Comparison of ENCODE assay signal across 9 cellular contexts in genomic region chr22:30212996-30213441, GRCh38. TPM values are rescaled to one million over a fixed set of nuclear protein-coding genes. Genes with fewer than 3 reads are reported as not detected.
A peak's percentile ranks its signal among the peaks of the same experiment; 100 is the strongest.
DNase-seq lines count a peak whose midpoint lies in the region; ATAC-seq, FAIRE-seq and TF ChIP-seq lines count a peak whose summit lies in the region.
"Had no signal": no experiment of that assay in that cellular context is flagged by ENCODE, and none has a peak within 500 bp of the region (broad histone marks: within the 10 kb centered on the region; RNA-seq: fewer than 3 reads in every experiment).

No MANE protein-coding gene starts in this region.

- DNase-seq in SK-N-SH (peak; percentile 47), RCC 7860 (ENCODE audit: low spot score) (peak; percentile 86), fibroblast of mammary gland (ENCODE audit: low read depth) (peak; percentile 96), smooth muscle cell (lab: John Stamatoyannopoulos, UW; ENCODE audit: unreplicated experiment) (no peak), medulla oblongata (ENCODE audit: extremely low spot score) (no peak), NCI-H2171 treated with DMSO at 0.1 percent for 48 hours (lab: John Stamatoyannopoulos, UW) (no peak)
- DNase-seq in central memory CD4-positive, alpha-beta T cell: no peak

- CTCF ChIA-PET in SK-N-SH (lab: Yijun Ruan, JAX): interaction anchor here (0.9 kb wide), 1 partner anchor 67 kb away, joined by 3 read pairs; no protein-coding TSS in a partner anchor

- ATAC-seq in SK-N-SH treated with all-trans-retinoic acid at 6 μM for 48 hours: no peak

- no peaks in the 10 kb centered on the region for H3K36me3 ChIP-seq in SK-N-SH (replicated peaks in 1 of 2; ENCODE audit: control insufficient read depth in 1 of 2, insufficient read depth in 2 of 2, low read length in 1 of 2)
- H3K36me3 ChIP-seq in smooth muscle cell (ENCODE audit: low read depth): no peaks in the 10 kb centered on the region
- H3K36me3 ChIP-seq: heart right ventricle had no signal

- H3F3A ChIP-seq in SK-N-SH (replicated peaks; ENCODE audit: insufficient read depth) (peaks cover 17% of the 10 kb centered on the region), smooth muscle cell (ENCODE audit: low read depth) (peaks cover 35% of the 10 kb centered on the region)

- TF ChIP-seq RAD21 in SK-N-SH (IDR thresholded peaks at IDR 0.05; ENCODE audit: low read length): no peak

- no peaks in the 10 kb centered on the region for H3K9me2 ChIP-seq in SK-N-SH

- POLR2A ChIA-PET in SK-N-SH (lab: Yijun Ruan, JAX): no interaction called here

- H3K4me1 ChIP-seq in SK-N-SH (ENCODE audit: control insufficient read depth in 1 of 2, insufficient read depth in 2 of 2, low read depth in 1 of 2, low read length in 1 of 2): peaks cover 25 to 34% of the 10 kb centered on the region in 2 experiments
- no peaks in the 10 kb centered on the region for H3K4me1 ChIP-seq in smooth muscle cell (ENCODE audit: low read depth)

- no peak overlapping the region for H3K4me3 ChIP-seq in SK-N-SH (ENCODE audit: low read depth in 2 of 2, low read length in 1 of 2)
- no peak overlapping the region for H3K4me3 ChIP-seq in fibroblast of mammary gland (ENCODE audit: control insufficient read depth, low read depth, low read length)
- H3K4me3 ChIP-seq in smooth muscle cell: no peak overlapping the region
- H3K4me3 ChIP-seq: heart right ventricle had no signal

- H3K4me2 ChIP-seq in SK-N-SH (no peak overlapping the region), smooth muscle cell (no peak overlapping the region)

- H3K9ac ChIP-seq in SK-N-SH (no peak overlapping the region), smooth muscle cell (ENCODE audit: low read depth) (no peak overlapping the region)

- H3K27me3 ChIP-seq in SK-N-SH (ENCODE audit: insufficient read depth): no peaks in the 10 kb centered on the region
- no peaks in the 10 kb centered on the region for H3K27me3 ChIP-seq in smooth muscle cell (ENCODE audit: low read depth)

- H4K20me1 ChIP-seq in SK-N-SH (ENCODE audit: insufficient read depth): no peaks in the 10 kb centered on the region
- H4K20me1 ChIP-seq in smooth muscle cell (ENCODE audit: low read depth): no peaks in the 10 kb centered on the region

- no peak for FAIRE-seq in RCC 7860 (lab: Jason Lieb, UNC)

- H3K9me3 ChIP-seq in SK-N-SH (no peaks in the 10 kb centered on the region), smooth muscle cell (replicated peaks; ENCODE audit: low read depth) (no peaks in the 10 kb centered on the region)
- H3K9me3 ChIP-seq: heart right ventricle had no signal

- H3K27ac ChIP-seq in SK-N-SH (ENCODE audit: low read depth in 2 of 2, low read length in 1 of 2) (peak overlapping the region in 1 of 2 experiments; percentile 27; a peak in 2 of 4 replicates), smooth muscle cell (ENCODE audit: low read depth) (peak overlapping the region; percentile 99)

- 66% methylated on average over 8 of the region's 8 CpGs for WGBS in SK-N-SH (ENCODE audit: low lambda C conversion rate)
- 32% methylated on average over 8 of the region's 8 CpGs for whole genome bisulfite sequencing in smooth muscle cell (ENCODE audit: low lambda C conversion rate)

- no peak for TF ChIP-seq EP300 in SK-N-SH (IDR thresholded peaks at IDR 0.05; ENCODE audit: borderline replicate concordance in 1 of 2, low read depth in 1 of 2, low read length in 1 of 2)

- no peak overlapping the region for H2AFZ ChIP-seq in SK-N-SH (ENCODE audit: low read depth)
- H2AFZ ChIP-seq in smooth muscle cell (ENCODE audit: low read depth): no peak overlapping the region

- H3K79me2 ChIP-seq in SK-N-SH (ENCODE audit: insufficient read depth) (no peaks in the 10 kb centered on the region), smooth muscle cell (ENCODE audit: low read depth) (no peaks in the 10 kb centered on the region)

- TF ChIP-seq CTCF in SK-N-SH (IDR thresholded peaks at IDR 0.05): no peak
- no peak for TF ChIP-seq CTCF in fibroblast of mammary gland (conservative IDR thresholded peaks at IDR 0.05; ENCODE audit: control insufficient read depth, insufficient read depth, low read depth, low read length)
- no peak for TF ChIP-seq CTCF in smooth muscle cell (IDR thresholded peaks at IDR 0.05; ENCODE audit: borderline replicate concordance, insufficient read depth, poor library complexity, severe bottlenecking)

TF ChIP-seq in SK-N-SH, 30 proteins besides CTCF, POLR2A, EP300 and RAD21:
- TF ChIP-seq TCF12 (IDR thresholded peaks at IDR 0.05): no peak
- no peak for TF ChIP-seq FOXM1 (IDR thresholded peaks at IDR 0.05; ENCODE audit: low read depth)
- TF ChIP-seq EZH2phosphoT487 (IDR thresholded peaks at IDR 0.05; ENCODE audit: borderline replicate concordance, low read depth): no peak
- TF ChIP-seq RCOR1 (IDR thresholded peaks at IDR 0.05; ENCODE audit: low read length): peak; percentile 22; the same call in 1 of the 2 replicates
- TF ChIP-seq FOSL2 (IDR thresholded peaks at IDR 0.05; ENCODE audit: borderline replicate concordance, low read depth): no peak
- no peak for TF ChIP-seq FOXJ3 (CRISPR knock-in tag; IDR thresholded peaks at IDR 0.05)
- no peak for TF ChIP-seq TEAD4 (IDR thresholded peaks at IDR 0.05; ENCODE audit: borderline replicate concordance, insufficient read depth)
TF ChIP-seq in SK-N-SH: peak in this region for 1.

TF ChIP-seq in SK-N-SH treated with all-trans-retinoic acid at 6 μM for 48 hours, 23 proteins besides CTCF, POLR2A, EP300 and RAD21 (continues in another document):
- TF ChIP-seq TOX (CRISPR knock-in tag; IDR thresholded peaks at IDR 0.05; ENCODE audit: borderline replicate concordance) (no peak), ZNF70 (CRISPR knock-in tag; IDR thresholded peaks at IDR 0.05) (no peak), BACH2 (CRISPR knock-in tag; IDR thresholded peaks at IDR 0.05; ENCODE audit: borderline replicate concordance) (no peak), PPARA (CRISPR knock-in tag; IDR thresholded peaks at IDR 0.05; ENCODE audit: borderline replicate concordance) (no peak), PATZ1 (CRISPR knock-in tag; IDR thresholded peaks at IDR 0.05; ENCODE audit: borderline replicate concordance) (no peak), ZFP30 (CRISPR knock-in tag; IDR thresholded peaks at IDR 0.05) (no peak), RARB (CRISPR knock-in tag; IDR thresholded peaks at IDR 0.05) (no peak), CSRNP3 (CRISPR knock-in tag; IDR thresholded peaks at IDR 0.05) (no peak), CSDC2 (CRISPR knock-in tag; IDR thresholded peaks at IDR 0.05) (no peak)

RNA-seq across cellular contexts. Expression of gene LIF, which starts 33.5 kb away (rescaled TPM):
- polyA plus RNA-seq in SK-N-SH (2012; rRNA removed) (24.6 and 36.5 TPM in 2 replicates), smooth muscle cell (28.9 and 31.2 TPM in 2 replicates)
- 3.6 and 4.4 TPM in 2 replicates for polyA plus RNA-seq in SK-N-SH (2012; cell fraction: cytosol; rRNA removed)
- polyA plus RNA-seq in SK-N-SH (2012; cell fraction: nucleus; rRNA removed): 95.4 and 196 TPM in 2 replicates
- 29.9 and 40.6 TPM in 2 replicates for total RNA-seq in smooth muscle cell

RNA-seq across cellular contexts. Expression of gene OSM, which starts 53.6 kb away (rescaled TPM):
- polyA plus RNA-seq in SK-N-SH (2012; rRNA removed) (not detected in 2 replicates), smooth muscle cell (0.14 and 1.0 TPM in 2 replicates)
- not detected in 2 replicates for polyA plus RNA-seq in SK-N-SH (2012; cell fraction: cytosol; rRNA removed)
- polyA plus RNA-seq in SK-N-SH (2012; cell fraction: nucleus; rRNA removed): 0.02 and 0.12 TPM in 2 replicates
- 0.27 and 1.5 TPM in 2 replicates for total RNA-seq in smooth muscle cell

Comparison
In these comparisons a context has a peak if more than half of its experiments do, and no peak if none do; other contexts are left out.
1. DNase-seq: peak in SK-N-SH (single experiment), RCC 7860 (single experiment) and fibroblast of mammary gland (single experiment); none in smooth muscle cell (single experiment), central memory CD4-positive, alpha-beta T cell (single experiment), medulla oblongata (single experiment) and NCI-H2171 treated with DMSO at 0.1 percent for 48 hours (single experiment).